Comparison of ENCODE assay signal across 16 cellular contexts in genomic region chr18:79792096-79792987, GRCh38. TPM values are rescaled to one million over a fixed set of nuclear protein-coding genes. Genes with fewer than 3 reads are reported as not detected.
DNase-seq lines count a peak whose midpoint lies in the region; ATAC-seq, FAIRE-seq and TF ChIP-seq lines count a peak whose summit lies in the region.
"Had no signal": no experiment of that assay in that cellular context is flagged by ENCODE, and none has a peak within 500 bp of the region (broad histone marks: within the 10 kb centered on the region; RNA-seq: fewer than 3 reads in every experiment).

No MANE protein-coding gene starts in this region.

- 73 to 74% methylated on average over 46 of the region's 46 CpGs for WGBS in tibial nerve, 2 donors

- H3K4me1 ChIP-seq in breast epithelium (peaks cover 0 to 12% of the 10 kb centered on the region in 2 donors), tibial nerve (peaks cover 0 to 15% (median 1%) of the 10 kb centered on the region in 4 donors)
- H3K4me1 ChIP-seq: adrenal gland, psoas muscle had no signal

- no peaks in the 10 kb centered on the region for H3K36me3 ChIP-seq in breast epithelium
- no peaks in the 10 kb centered on the region for H3K36me3 ChIP-seq in tibial nerve
- H3K36me3 ChIP-seq: adrenal gland had no signal

- H3K4me1 Mint-ChIP-seq in T-helper 17 cell: peaks cover 19% of the 10 kb centered on the region

- FAIRE-seq in D721Med (lab: Jason Lieb, UNC): peak; percentile 75
- FAIRE-seq: H54 had no signal

- H3K36me3 Mint-ChIP-seq in T-helper 17 cell (ENCODE audit: low read depth): peaks cover 7% of the 10 kb centered on the region
- H3K36me3 Mint-ChIP-seq: WTC11 had no signal

- no peak overlapping the region for H3K27ac Mint-ChIP-seq in T-helper 17 cell
- H3K27ac Mint-ChIP-seq: CD4-positive, alpha-beta memory T cell; WTC11 had no signal

- TF ChIP-seq CTCF in D721Med (IDR thresholded peaks at IDR 0.05; ENCODE audit: insufficient read depth, missing control alignments) (no peak), breast epithelium (IDR thresholded peaks at IDR 0.05) (no peak), tibial nerve (IDR thresholded peaks at IDR 0.05) (no peak)

- H3K27me3 Mint-ChIP-seq in T-helper 17 cell: peaks cover 73% of the 10 kb centered on the region

- no peak for TF ChIP-seq EP300 in tibial nerve (IDR thresholded peaks at IDR 0.05)

- peak overlapping the region in 2 of 3 donors; percentile 4 to 23 for H3K4me3 ChIP-seq in breast epithelium
- H3K4me3 ChIP-seq in tibial nerve: no peak overlapping the region
- H3K4me3 ChIP-seq: adrenal gland, psoas muscle had no signal

- H3K4me3 Mint-ChIP-seq in T-helper 17 cell: no peak overlapping the region
- H3K4me3 Mint-ChIP-seq: CD4-positive, alpha-beta memory T cell; WTC11 had no signal

- no peak for ATAC-seq in sciatic nerve
- ATAC-seq in T-helper 17 cell: no peak
- ATAC-seq: WTC11 had no signal

- TF ChIP-seq POLR2A in breast epithelium (IDR thresholded peaks at IDR 0.05) (no peak), tibial nerve (IDR thresholded peaks at IDR 0.05) (no peak)

- intact Hi-C loops in breast epithelium (cut with DNase I; ENCODE audit: low total_unique reads): no loop called here
- intact Hi-C loops in sciatic nerve (cut with DNase I): no loop called here

- DNase-seq in D721Med (ENCODE audit: insufficient read length, low spot score) (no peak), NOMO-1 treated with dmso at 0.1 percent for 144 hours (lab: John Stamatoyannopoulos, UW; ENCODE audit: unreplicated experiment) (peak; percentile 58), breast epithelium (ENCODE audit: low spot score in 2 of 2) (peak in 1 of 2 donors; percentile 40), sciatic nerve (ENCODE audit: low spot score) (peak; percentile 50), tibial nerve (ENCODE audit: low spot score in 2 of 2) (no peak), NCI-H510A treated with DMSO at 0.1 percent for 48 hours (lab: John Stamatoyannopoulos, UW) (no peak), T-helper 2 cell (no peak), T-helper 17 cell (no peak)
- DNase-seq: CD4-positive, alpha-beta memory T cell; MM.1S; NCI-H446 had no signal

- peaks cover 6 to 41% of the 10 kb centered on the region in 2 donors for H3K27me3 ChIP-seq in breast epithelium
- peaks cover 0 to 65% of the 10 kb centered on the region in 2 donors for H3K27me3 ChIP-seq in tibial nerve

- H3K9me3 ChIP-seq in breast epithelium (no peaks in the 10 kb centered on the region), tibial nerve (no peaks in the 10 kb centered on the region), T-helper 17 cell (ENCODE audit: control insufficient read depth, low read length, poor library complexity, severe bottlenecking) (no peaks in the 10 kb centered on the region)
- H3K9me3 ChIP-seq: adrenal gland, psoas muscle had no signal

- peak overlapping the region; percentile 26 to 68 for H3K27ac ChIP-seq in breast epithelium
- no peak overlapping the region for H3K27ac ChIP-seq in tibial nerve
- H3K27ac ChIP-seq: psoas muscle had no signal

RNA-seq across cellular contexts. Expression of gene KCNG2, which starts 5.4 kb away (rescaled TPM):
- total RNA-seq in breast epithelium (1 to 10 TPM in 1 of 3 donors, under 1 TPM in 2; 0.32 to 1.6 (median 0.66) TPM), sciatic nerve (0.22 TPM), tibial nerve (under 1 TPM in 3 of 4 donors, not detected in 1; 0.60 to 0.84 (median 0.78) TPM), T-helper 17 cell (not detected)
- total RNA-seq: CD4-positive, alpha-beta memory T cell; mucosa of gallbladder had no signal

Comparison
In these comparisons a context has a peak if more than half of its experiments do, and no peak if none do; other contexts are left out.
1. DNase-seq: peak in NOMO-1 treated with dmso at 0.1 percent for 144 hours (single experiment) and sciatic nerve (single experiment); none in D721Med (single experiment), tibial nerve (0 of 2), NCI-H510A treated with DMSO at 0.1 percent for 48 hours (single experiment), T-helper 2 cell (0 of 5) and T-helper 17 cell (0 of 3).
2. H3K27ac ChIP-seq: peak in breast epithelium (2 of 2); none in tibial nerve (0 of 4).
3. H3K4me3 ChIP-seq: peak in breast epithelium (2 of 3); none in tibial nerve (0 of 4).